28 cellular contexts compared by ENCODE assay signal in genomic region chr18:78692105-78692504, GRCh38.
"Had no signal": no experiment of that assay in that cellular context is flagged by ENCODE, and none has a peak within 500 bp of the region (broad histone marks: within the 10 kb centered on the region; RNA-seq: fewer than 3 reads in every experiment).

No MANE protein-coding gene starts in this region.

- DNase-seq: activated CD4-positive, alpha-beta memory T cell treated with anti-CD3 and anti-CD28 coated beads for 36 hours; activated CD4-positive, alpha-beta T cell treated with anti-CD3 and anti-CD28 coated beads for 48 hours; activated naive CD4-positive, alpha-beta T cell treated with Interleukin-2 at 50 U/mL for 16 hours; activated T-cell treated with anti-CD3 and anti-CD28 coated beads, Interleukin-2, amount 50 U/mL, for 4 hours; amygdala; caudate nucleus; cortex of kidney; effector memory CD8-positive, alpha-beta T cell; hippocampal formation; left cardiac atrium; mammary epithelial cell; naive thymus-derived CD4-positive, alpha-beta T cell; pancreas; retina; stimulated activated CD4-positive, alpha-beta T cell treated with anti-CD3 and anti-CD28 coated beads, Interleukin-4, amount 100 ng/mL, for 4 hours; stimulated activated CD8-positive, alpha-beta memory T cell treated with anti-CD3 and anti-CD28 coated beads, Interleukin-4, amount 100 ng/mL, for 48 hours; stimulated activated naive CD8-positive, alpha-beta T cell treated with anti-CD3 and anti-CD28 coated beads, Interleukin-15, amount 100 ng/mL, for 72 hours; T-cell; thyroid gland; upper lobe of left lung had no signal

- H3K27ac ChIP-seq: gastroesophageal sphincter, pancreas, prostate gland, skin epidermis, thyroid gland, upper lobe of left lung, vagina had no signal

- H3K4me3 Mint-ChIP-seq: activated CD4-positive, alpha-beta memory T cell treated with anti-CD3 and anti-CD28 coated beads for 36 hours; activated T-cell treated with anti-CD3 and anti-CD28 coated beads, Interleukin-2, amount 50 U/mL, for 4 hours; effector memory CD8-positive, alpha-beta T cell; naive thymus-derived CD4-positive, alpha-beta T cell; stimulated activated memory B cell treated with anti-CD40 and anti-IgM and Interleukin-4, amounts not matched to agents 10 μg/mL and 1 μg/mL and 100 μg/mL, for 72 hours; stimulated activated naive CD8-positive, alpha-beta T cell treated with anti-CD3 and anti-CD28 coated beads, Interleukin-15, amount 100 ng/mL, for 72 hours; T-cell; T-helper 2 cell treated with Interferon-gamma antibody and Interleukin-4, amounts not matched to agents 5 μg/mL and 100 μg/mL, for 36 hours had no signal

- H3K36me3 Mint-ChIP-seq: activated CD4-positive, alpha-beta memory T cell treated with anti-CD3 and anti-CD28 coated beads for 36 hours; naive thymus-derived CD4-positive, alpha-beta T cell; stimulated activated memory B cell treated with anti-CD40 and anti-IgM and Interleukin-4, amounts not matched to agents 10 μg/mL and 1 μg/mL and 100 μg/mL, for 72 hours; T-cell had no signal

- H3K36me3 ChIP-seq: gastroesophageal sphincter, pancreas, prostate gland, thyroid gland, upper lobe of left lung, vagina had no signal

- H3K4me1 Mint-ChIP-seq: stimulated activated memory B cell treated with anti-CD40 and anti-IgM and Interleukin-4, amounts not matched to agents 10 μg/mL and 1 μg/mL and 100 μg/mL, for 72 hours; T-cell had no signal

- H3K4me1 ChIP-seq: gastroesophageal sphincter, pancreas, prostate gland, thyroid gland, upper lobe of left lung, vagina had no signal

- ATAC-seq: effector memory CD8-positive, alpha-beta T cell; gastroesophageal sphincter; left cardiac atrium; naive thymus-derived CD4-positive, alpha-beta T cell; pancreas; sciatic nerve; stimulated activated memory B cell treated with anti-CD40 and anti-IgM and Interleukin-4, amounts not matched to agents 10 μg/mL and 1 μg/mL and 100 μg/mL, for 72 hours; stimulated activated naive CD8-positive, alpha-beta T cell treated with anti-CD3 and anti-CD28 coated beads, Interleukin-15, amount 100 ng/mL, for 72 hours; T-cell had no signal

- FAIRE-seq: keratinocyte, pancreas had no signal

- H3K27me3 Mint-ChIP-seq: activated CD4-positive, alpha-beta memory T cell treated with anti-CD3 and anti-CD28 coated beads for 36 hours; effector memory CD8-positive, alpha-beta T cell; stimulated activated memory B cell treated with anti-CD40 and anti-IgM and Interleukin-4, amounts not matched to agents 10 μg/mL and 1 μg/mL and 100 μg/mL, for 72 hours; T-cell had no signal

- H3K9me3 ChIP-seq: gastroesophageal sphincter, pancreas, prostate gland, thyroid gland, upper lobe of left lung, vagina had no signal

- H3K4me3 ChIP-seq: gastroesophageal sphincter, pancreas, prostate gland, skin epidermis, thyroid gland, upper lobe of left lung, vagina had no signal

- H3K27ac Mint-ChIP-seq: activated CD4-positive, alpha-beta memory T cell treated with anti-CD3 and anti-CD28 coated beads for 36 hours; effector memory CD8-positive, alpha-beta T cell; stimulated activated memory B cell treated with anti-CD40 and anti-IgM and Interleukin-4, amounts not matched to agents 10 μg/mL and 1 μg/mL and 100 μg/mL, for 72 hours; stimulated activated naive CD8-positive, alpha-beta T cell treated with anti-CD3 and anti-CD28 coated beads, Interleukin-15, amount 100 ng/mL, for 72 hours; T-cell; T-helper 2 cell treated with Interferon-gamma antibody and Interleukin-4, amounts not matched to agents 5 μg/mL and 100 μg/mL, for 36 hours had no signal

- H3K27me3 ChIP-seq: pancreas, thyroid gland, upper lobe of left lung, vagina had no signal

- H3K9me3 Mint-ChIP-seq: activated CD4-positive, alpha-beta memory T cell treated with anti-CD3 and anti-CD28 coated beads for 36 hours; activated T-cell treated with anti-CD3 and anti-CD28 coated beads, Interleukin-2, amount 50 U/mL, for 4 hours; effector memory CD8-positive, alpha-beta T cell; naive thymus-derived CD4-positive, alpha-beta T cell; stimulated activated memory B cell treated with anti-CD40 and anti-IgM and Interleukin-4, amounts not matched to agents 10 μg/mL and 1 μg/mL and 100 μg/mL, for 72 hours; stimulated activated naive CD8-positive, alpha-beta T cell treated with anti-CD3 and anti-CD28 coated beads, Interleukin-15, amount 100 ng/mL, for 72 hours; T-cell; T-helper 2 cell treated with Interferon-gamma antibody and Interleukin-4, amounts not matched to agents 5 μg/mL and 100 μg/mL, for 36 hours had no signal
